In the genomic region with DNA sequence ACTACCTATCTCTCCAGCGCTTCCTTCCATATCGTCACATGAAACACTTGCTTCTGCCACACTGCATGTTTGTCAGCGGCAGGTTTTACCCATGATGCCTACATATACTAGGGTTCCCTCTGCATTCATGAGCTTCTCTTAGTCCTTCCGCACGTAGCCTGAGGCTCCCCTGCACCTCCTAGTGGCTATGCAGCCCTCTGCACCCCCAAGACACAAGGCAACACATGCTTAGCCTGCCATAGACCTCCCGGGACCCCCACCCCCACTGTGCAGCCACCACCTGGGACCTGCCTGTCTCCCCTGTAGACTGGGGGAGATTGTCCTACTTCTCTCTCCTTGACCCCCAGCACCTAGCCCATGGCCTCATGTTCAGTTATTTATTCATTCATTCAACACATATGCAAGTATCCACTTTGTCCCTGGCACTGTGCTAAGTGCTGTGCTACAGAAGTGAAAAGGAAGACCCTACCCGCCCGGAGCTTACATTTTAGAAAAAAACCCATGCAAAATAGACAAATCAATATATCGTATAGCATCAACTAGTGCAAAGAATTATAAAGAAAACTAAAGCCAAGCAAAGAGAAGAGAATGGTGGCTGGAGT, we compare ENCODE assay signal across 9 cellular contexts. TPM values are rescaled to one million over a fixed set of nuclear protein-coding genes. Genes with fewer than 3 reads are reported as not detected.
A peak's percentile ranks its signal among the peaks of the same experiment; 100 is the strongest.
DNase-seq lines count a peak whose midpoint lies in the region; ATAC-seq, FAIRE-seq and TF ChIP-seq lines count a peak whose summit lies in the region.
"Had no signal": no experiment of that assay in that cellular context is flagged by ENCODE, and none has a peak within 500 bp of the region (broad histone marks: within the 10 kb centered on the region; RNA-seq: fewer than 3 reads in every experiment).

No MANE protein-coding gene starts in this region.

- H4K20me1 ChIP-seq in PC-3 (ENCODE audit: low read length): no peaks in the 10 kb centered on the region

- no peaks in the 10 kb centered on the region for H3K9me2 ChIP-seq in PC-3 (replicated peaks; ENCODE audit: low read length)

- POLR2A ChIA-PET in AG04449 (lab: Yijun Ruan, JAX) (no interaction called here), PC-3 (lab: Charles Lee; ENCODE audit: unreplicated experiment) (interaction anchor here (0.5 kb wide), 1 partner anchor 133 kb away, joined by 3 read pairs; no protein-coding TSS in a partner anchor), MCF 10A (lab: Yijun Ruan, JAX) (no interaction called here)

- H3K36me3 ChIP-seq in PC-3 (ENCODE audit: low read depth, low read length): no peaks in the 10 kb centered on the region

- H3K9me3 ChIP-seq in PC-3 (ENCODE audit: low read length): no peaks in the 10 kb centered on the region

- TF ChIP-seq CTCF in AG04449 (IDR thresholded peaks at IDR 0.05; ENCODE audit: insufficient read depth, low read length, missing control alignments) (peak; percentile 76), PC-3 (conservative IDR thresholded peaks at IDR 0.05; ENCODE audit: low read depth, low read length) (peak; percentile 89), MCF 10A (IDR thresholded peaks at IDR 0.05; ENCODE audit: unreplicated experiment) (peak; percentile 30), type B pancreatic cell (conservative IDR thresholded peaks at IDR 0.05) (peak; percentile 76)

- H3K27me3 ChIP-seq in PC-3 (ENCODE audit: low read length): peaks cover 8% of the 10 kb centered on the region; the same call in 1 of the 2 replicates

- no peak overlapping the region for H3K4me2 ChIP-seq in PC-3 (ENCODE audit: low read length)

- H3K4me3 ChIP-seq in AG04449 (ENCODE audit: low read depth, low read length) (no peak overlapping the region), PC-3 (ENCODE audit: low read length) (no peak overlapping the region)

- no peaks in the 10 kb centered on the region for H3F3A ChIP-seq in PC-3 (ENCODE audit: low read length, unreplicated experiment)

- H3K4me1 ChIP-seq in PC-3 (ENCODE audit: insufficient read depth, low read length): peaks cover 12% of the 10 kb centered on the region; the same call in 1 of the 2 replicates

- H3K4me3 Mint-ChIP-seq in MCF 10A (ENCODE audit: unreplicated experiment) (no peak overlapping the region), type B pancreatic cell (no peak overlapping the region)

- BruUV-seq in PC-3 (replicated peaks; lab: Mats Ljungman, UMichigan): no TSS peak
- BruUV-seq in MCF 10A (replicated peaks; lab: Mats Ljungman, UMichigan): no TSS peak

- no peaks in the 10 kb centered on the region for H3K79me2 ChIP-seq in PC-3 (ENCODE audit: low read length)

- ATAC-seq in HG03045 (IDR thresholded peaks at IDR 0.05; ENCODE audit: unreplicated experiment) (peak; percentile 76), PC-3 (peak; percentile 50; the same call in 1 of the 2 replicates)

- CTCF ChIA-PET in AG04449 (lab: Yijun Ruan, JAX) (interaction anchor here (1.0 to 7.5 kb wide), 10 partner anchors 8 to 507 kb away, joined by 3 to 52 read pairs (median 4); no protein-coding TSS in a partner anchor), PC-3 (lab: Charles Lee) (interaction anchor here (0.6 to 1.0 kb wide), 3 partner anchors 15 to 506 kb away, joined by 3 to 6 read pairs (median 5); no protein-coding TSS in a partner anchor), MCF 10A (lab: Yijun Ruan, JAX) (interaction anchor here (0.6 to 4.4 kb wide), 18 partner anchors 14 to 508 kb away, joined by 3 to 44 read pairs (median 4); no protein-coding TSS in a partner anchor)

- no peaks in the 10 kb centered on the region for H3K36me3 Mint-ChIP-seq in MCF 10A (ENCODE audit: insufficient read depth, unreplicated experiment)
- no peaks in the 10 kb centered on the region for H3K36me3 Mint-ChIP-seq in type B pancreatic cell

- FAIRE-seq in GM18507 (lab: Jason Lieb, UNC): peak; percentile 35

- DNase-seq in AG04449 (ENCODE audit: low read depth, low spot score): no peak
- DNase-seq in GM18507 (ENCODE audit: extremely low spot score, insufficient read length, low read depth): no peak
- peak; percentile 60 for DNase-seq in PC-3
- peak; percentile 47 for DNase-seq in MCF 10A (ENCODE audit: unreplicated experiment)
- DNase-seq in left kidney (ENCODE audit: low read depth, low spot score): peak; percentile 62
- no peak for DNase-seq in type B pancreatic cell (ENCODE audit: extremely low spot score, unreplicated experiment)
- DNase-seq in activated CD4-positive, CD25-positive, alpha-beta regulatory T cell (lab: John Stamatoyannopoulos, UW): no peak

- no peak overlapping the region for H3K9ac ChIP-seq in PC-3 (ENCODE audit: low read length)

- peaks cover 6% of the 10 kb centered on the region for H3K4me1 Mint-ChIP-seq in MCF 10A (ENCODE audit: insufficient read depth, unreplicated experiment)
- peaks cover 4% of the 10 kb centered on the region for H3K4me1 Mint-ChIP-seq in type B pancreatic cell (ENCODE audit: unreplicated experiment)

- no peak overlapping the region for H3K27ac Mint-ChIP-seq in MCF 10A (ENCODE audit: low read depth, unreplicated experiment)
- no peak overlapping the region for H3K27ac Mint-ChIP-seq in type B pancreatic cell

- H3K27me3 Mint-ChIP-seq in MCF 10A (ENCODE audit: insufficient read depth, unreplicated experiment) (peaks cover 23% of the 10 kb centered on the region), type B pancreatic cell (peaks cover 41% of the 10 kb centered on the region)

- H3K9me3 Mint-ChIP-seq in MCF 10A (ENCODE audit: unreplicated experiment) (no peaks in the 10 kb centered on the region), type B pancreatic cell (no peaks in the 10 kb centered on the region)

- no peak overlapping the region for H2AFZ ChIP-seq in PC-3 (ENCODE audit: low read length)

- no peak overlapping the region for H3K27ac ChIP-seq in PC-3 (ENCODE audit: low read length)

- intact Hi-C loops in PC-3 (cut with micrococcal nuclease): loop anchor here (1.0 to 10.0 kb wide), 2 partner anchors 180 to 506 kb away; no protein-coding TSS in a partner anchor
- intact Hi-C loops in MCF 10A (cut with micrococcal nuclease): no loop called here

RNA-seq across cellular contexts. Expression of gene TMEM273, which starts 23.5 kb away (rescaled TPM):
- total RNA-seq in PC-3 (2014; rRNA removed) (not detected in 2 replicates), MCF 10A (2022) (not detected in 2 replicates), type B pancreatic cell (ENCODE audit: low replicate concordance) (not detected in 2 replicates)

RNA-seq across cellular contexts. Expression of gene FAM170B, which starts 30.9 kb away (rescaled TPM):
- total RNA-seq in PC-3 (2014; rRNA removed): not detected in 2 replicates
- not detected in 2 replicates for total RNA-seq in MCF 10A (2022)
- total RNA-seq in type B pancreatic cell (ENCODE audit: low replicate concordance): not detected in 2 replicates
- total RNA-seq: urinary bladder had no signal

RNA-seq across cellular contexts. Expression of gene VSTM4, which starts 49.4 kb away (rescaled TPM):
- total RNA-seq in PC-3 (2014; rRNA removed) (not detected in 2 replicates), MCF 10A (2022) (not detected in 2 replicates), type B pancreatic cell (ENCODE audit: low replicate concordance) (0.12 and 2.6 TPM in 2 replicates)

Comparison
In these comparisons a context has a peak if more than half of its experiments do, and no peak if none do; other contexts are left out.
1. DNase-seq: peak in PC-3 (single experiment), MCF 10A (single experiment) and left kidney (single experiment); none in AG04449 (single experiment), GM18507 (single experiment), type B pancreatic cell (single experiment) and activated CD4-positive, CD25-positive, alpha-beta regulatory T cell (0 of 4).
2. CTCF ChIP-seq: peak in every context shown above with its lines; median percentile 89 in PC-3; 76 in AG04449; 76 in type B pancreatic cell; 30 in MCF 10A.